In genomic region chr19:56112313-56112709, GRCh38 we compare ENCODE assay signal across 11 cellular contexts. TPM values are rescaled to one million over a fixed set of nuclear protein-coding genes. Genes with fewer than 3 reads are reported as not detected.
DNase-seq lines count a peak whose midpoint lies in the region; ATAC-seq and TF ChIP-seq lines count a peak whose summit lies in the region.
"Had no signal": no experiment of that assay in that cellular context is flagged by ENCODE, and none has a peak within 500 bp of the region (broad histone marks: within the 10 kb centered on the region; RNA-seq: fewer than 3 reads in every experiment).

No MANE protein-coding gene starts in this region.

- BruUV-seq in Caco-2 (replicated peaks; lab: Mats Ljungman, UMichigan) = no TSS peak

- ATAC-seq in activated naive CD8-positive, alpha-beta T cell treated with anti-CD3 and anti-CD28 coated beads, Interleukin-2, amount 50 U/mL, for 24 hours = no peak
- ATAC-seq in HG03342 (IDR thresholded peaks at IDR 0.05; ENCODE audit: unreplicated experiment) = no peak

- H3K36me3 ChIP-seq in Caco-2 (ENCODE audit: control insufficient read depth, insufficient read depth, low read length) = no peaks in the 10 kb centered on the region
- no peaks in the 10 kb centered on the region for H3K36me3 ChIP-seq in prostate gland
- H3K36me3 ChIP-seq: suprapubic skin had no signal

- TF ChIP-seq CTCF in Caco-2 (IDR thresholded peaks at IDR 0.05; ENCODE audit: insufficient read depth in 1 of 2, low read depth in 1 of 2, low read length in 1 of 2, severe bottlenecking in 1 of 2, unreplicated experiment in 1 of 2) (no peak), LNCaP clone FGC (IDR thresholded peaks at IDR 0.05; ENCODE audit: control insufficient read depth, extremely low read depth, insufficient read depth) (no peak), neural crest cell (conservative IDR thresholded peaks at IDR 0.05) (no peak), prostate gland (IDR thresholded peaks at IDR 0.05) (no peak)

- H3K27me3 ChIP-seq in Caco-2 (replicated peaks; ENCODE audit: control insufficient read depth, insufficient read depth, low read length) = no peaks in the 10 kb centered on the region
- H3K27me3 ChIP-seq in prostate gland (replicated peaks; ENCODE audit: insufficient read depth) = no peaks in the 10 kb centered on the region
- H3K27me3 ChIP-seq: suprapubic skin had no signal

- POLR2A ChIA-PET in Caco-2 (lab: Charles Lee) = no interaction called here

- CTCF ChIA-PET in Caco-2 (lab: Charles Lee) = no interaction called here

- H3K36me3 Mint-ChIP-seq in Caco-2 (ENCODE audit: insufficient read depth, unreplicated experiment) = peaks cover 60% of the 10 kb centered on the region
- H3K36me3 Mint-ChIP-seq in activated naive CD8-positive, alpha-beta T cell treated with anti-CD3 and anti-CD28 coated beads, Interleukin-2, amount 50 U/mL, for 24 hours (ENCODE audit: low read depth) = peaks cover 9% of the 10 kb centered on the region
- H3K36me3 Mint-ChIP-seq in neural crest cell (ENCODE audit: low read depth) = no peaks in the 10 kb centered on the region

- peak overlapping the region; percentile 74 for H3K27ac Mint-ChIP-seq in Caco-2 (ENCODE audit: unreplicated experiment)
- H3K27ac Mint-ChIP-seq in activated naive CD8-positive, alpha-beta T cell treated with anti-CD3 and anti-CD28 coated beads, Interleukin-2, amount 50 U/mL, for 24 hours = peak overlapping the region; percentile 51
- H3K27ac Mint-ChIP-seq in neural crest cell (ENCODE audit: unreplicated experiment) = peak overlapping the region; percentile 62

- peaks cover 22% of the 10 kb centered on the region for H3K4me1 Mint-ChIP-seq in Caco-2 (ENCODE audit: low read depth, unreplicated experiment)
- H3K4me1 Mint-ChIP-seq in activated naive CD8-positive, alpha-beta T cell treated with anti-CD3 and anti-CD28 coated beads, Interleukin-2, amount 50 U/mL, for 24 hours = peaks cover 57% of the 10 kb centered on the region
- peaks cover 45% of the 10 kb centered on the region for H3K4me1 Mint-ChIP-seq in neural crest cell

- no peaks in the 10 kb centered on the region for H3K9me3 ChIP-seq in Caco-2
- H3K9me3 ChIP-seq in prostate gland = no peaks in the 10 kb centered on the region
- H3K9me3 ChIP-seq: suprapubic skin had no signal

- intact Hi-C loops in Caco-2 (cut with micrococcal nuclease; ENCODE audit: unreplicated experiment) (no loop called here), prostate gland (cut with DNase I) (loop anchor here (5.0 kb wide), 1 partner anchor 45 kb away; no protein-coding TSS in a partner anchor)

- H3K27ac ChIP-seq in prostate gland = peak overlapping the region in 1 of 2 donors; percentile 71
- H3K27ac ChIP-seq: suprapubic skin had no signal

- H3K27me3 Mint-ChIP-seq in Caco-2 (ENCODE audit: insufficient read depth, unreplicated experiment) (no peaks in the 10 kb centered on the region), neural crest cell (ENCODE audit: low read depth) (no peaks in the 10 kb centered on the region)
- no peaks in the 10 kb centered on the region for H3K27me3 Mint-ChIP-seq in activated naive CD8-positive, alpha-beta T cell treated with anti-CD3 and anti-CD28 coated beads, Interleukin-2, amount 50 U/mL, for 24 hours

- no peak for DNase-seq in Caco-2
- DNase-seq in LNCaP clone FGC (ENCODE audit: low read depth) = no peak
- DNase-seq in activated naive CD8-positive, alpha-beta T cell treated with anti-CD3 and anti-CD28 coated beads, Interleukin-2, amount 50 U/mL, for 24 hours = no peak
- no peak for DNase-seq in neural crest cell (ENCODE audit: low read depth, low spot score)
- DNase-seq in prostate gland (ENCODE audit: low spot score) = no peak
- no peak for DNase-seq in islet precursor cell
- DNase-seq in ureter (ENCODE audit: low spot score) = no peak
- DNase-seq: activated CD4-positive, alpha-beta T cell treated with anti-CD3 and anti-CD28 coated beads for 1 hour; NCI-H446 had no signal

- no peak overlapping the region for H3K4me3 Mint-ChIP-seq in Caco-2 (ENCODE audit: unreplicated experiment)
- peak overlapping the region; percentile 14 for H3K4me3 Mint-ChIP-seq in activated naive CD8-positive, alpha-beta T cell treated with anti-CD3 and anti-CD28 coated beads, Interleukin-2, amount 50 U/mL, for 24 hours
- H3K4me3 Mint-ChIP-seq in neural crest cell = peak overlapping the region; percentile 44

- no peak overlapping the region for H3K4me3 ChIP-seq in Caco-2 (ENCODE audit: low read depth, low read length)
- peak overlapping the region; percentile 30 for H3K4me3 ChIP-seq in LNCaP clone FGC (ENCODE audit: low read depth, low read length)
- no peak overlapping the region for H3K4me3 ChIP-seq in prostate gland
- H3K4me3 ChIP-seq: suprapubic skin had no signal

- no peak for TF ChIP-seq POLR2A in prostate gland (IDR thresholded peaks at IDR 0.05)

- H3K9me3 Mint-ChIP-seq in Caco-2 (ENCODE audit: unreplicated experiment) (no peaks in the 10 kb centered on the region), neural crest cell (no peaks in the 10 kb centered on the region)
- no peaks in the 10 kb centered on the region for H3K9me3 Mint-ChIP-seq in activated naive CD8-positive, alpha-beta T cell treated with anti-CD3 and anti-CD28 coated beads, Interleukin-2, amount 50 U/mL, for 24 hours

- H3K4me1 ChIP-seq in Caco-2 = peaks cover 20% of the 10 kb centered on the region
- H3K4me1 ChIP-seq in prostate gland (replicated peaks) = peaks cover 43% of the 10 kb centered on the region

- 31% methylated on average over 10 of the region's 10 CpGs for whole genome bisulfite sequencing in prostate gland

RNA-seq across cellular contexts. Expression of gene ZNF787, which starts 8.8 kb away (rescaled TPM):
- total RNA-seq in Caco-2 (2022) (58.1 and 60.0 TPM in 2 replicates), neural crest cell (47.7 and 48.1 TPM in 2 replicates), prostate gland (10 to 100 TPM; 28.2 to 47.5 TPM), ureter (32.4 TPM)

RNA-seq across cellular contexts. Expression of gene ZNF444, which starts 28.8 kb away (rescaled TPM):
- 92.2 and 95.6 TPM in 2 replicates for total RNA-seq in Caco-2 (2022)
- total RNA-seq in neural crest cell = 47.5 and 51.5 TPM in 2 replicates
- total RNA-seq in prostate gland = 100 to 1,000 TPM in 1 of 2 donors, 10 to 100 TPM in 1; 62.0 to 105 TPM
- 25.8 TPM for total RNA-seq in ureter
